Comparison of ENCODE assay signal across 8 cellular contexts in genomic region chr1:183543619-183544204, GRCh38. TPM values are rescaled to one million over a fixed set of nuclear protein-coding genes. Genes with fewer than 3 reads are reported as not detected.
A peak's percentile ranks its signal among the peaks of the same experiment; 100 is the strongest.
DNase-seq lines count a peak whose midpoint lies in the region; ATAC-seq and TF ChIP-seq lines count a peak whose summit lies in the region.

No MANE protein-coding gene starts in this region.

- DNase-seq in activated CD4-positive, alpha-beta T cell treated with anti-CD3 and anti-CD28 coated beads, Interleukin-2, amount 10 ng/mL, durations not matched to agents 7 days and 5 days = peak; percentile 45
- DNase-seq in activated CD4-positive, alpha-beta T cell treated with anti-CD3 and anti-CD28 coated beads, Interleukin-2, amount 50 U/mL, for 1 hour = no peak
- DNase-seq in NCI-H82 (lab: John Stamatoyannopoulos, UW) (peak; percentile 75), T47D (ENCODE audit: low read depth in 1 of 2, low spot score in 1 of 2) (peak; percentile 59 to 82), kidney tubule cell (ENCODE audit: low spot score) (peak; percentile 64), tibial nerve (ENCODE audit: low spot score in 2 of 2) (peak in 1 of 2 donors; percentile 15)

- H3K4me1 ChIP-seq in tibial nerve = peaks cover 0 to 11% (median 2%) of the 10 kb centered on the region in 4 donors

- peaks cover 14% of the 10 kb centered on the region for H3K4me1 Mint-ChIP-seq in activated CD4-positive, alpha-beta T cell treated with anti-CD3 and anti-CD28 coated beads, Interleukin-2, amount 10 ng/mL, durations not matched to agents 7 days and 5 days

- no peak for TF ChIP-seq POLR2A in tibial nerve (IDR thresholded peaks at IDR 0.05)

- in situ Hi-C loops in T47D (cut with HindIII; ENCODE audit: low pct_unique_long_range_greater_than_20kb, low sequenced_read_pairs) = no loop called here

- peaks cover 0 to 80% (median 20%) of the 10 kb centered on the region in 3 donors for H3K36me3 ChIP-seq in tibial nerve

- ATAC-seq in HG02759 (IDR thresholded peaks at IDR 0.05; ENCODE audit: unreplicated experiment) (peak; percentile 55), HG03442 (IDR thresholded peaks at IDR 0.05; ENCODE audit: unreplicated experiment) (no peak)

- no peaks in the 10 kb centered on the region for H3K27me3 ChIP-seq in tibial nerve

- no peaks in the 10 kb centered on the region for H3K9me3 ChIP-seq in tibial nerve

- WGBS in tibial nerve, 2 donors = 32 to 41% methylated on average over 2 of the region's 2 CpGs

- H3K27ac ChIP-seq in tibial nerve = peak overlapping the region in 1 of 4 donors; percentile 34

- H3K27me3 Mint-ChIP-seq in activated CD4-positive, alpha-beta T cell treated with anti-CD3 and anti-CD28 coated beads, Interleukin-2, amount 10 ng/mL, durations not matched to agents 7 days and 5 days = no peaks in the 10 kb centered on the region

- H3K9me3 Mint-ChIP-seq in activated CD4-positive, alpha-beta T cell treated with anti-CD3 and anti-CD28 coated beads, Interleukin-2, amount 10 ng/mL, durations not matched to agents 7 days and 5 days = no peaks in the 10 kb centered on the region

- POLR2A ChIA-PET in activated CD4-positive, alpha-beta T cell treated with anti-CD3 and anti-CD28 coated beads, Interleukin-2, amount 10 ng/mL, durations not matched to agents 7 days and 5 days (lab: Charles Lee) = no interaction called here

- peaks cover 69% of the 10 kb centered on the region for H3K36me3 Mint-ChIP-seq in activated CD4-positive, alpha-beta T cell treated with anti-CD3 and anti-CD28 coated beads, Interleukin-2, amount 10 ng/mL, durations not matched to agents 7 days and 5 days (ENCODE audit: low read depth)

- H3K4me3 ChIP-seq in tibial nerve = no peak overlapping the region

- peak in 1 of 2 donors; percentile 21 for TF ChIP-seq EP300 in tibial nerve (IDR thresholded peaks at IDR 0.05)

- H3K27ac Mint-ChIP-seq in activated CD4-positive, alpha-beta T cell treated with anti-CD3 and anti-CD28 coated beads, Interleukin-2, amount 10 ng/mL, durations not matched to agents 7 days and 5 days = no peak overlapping the region

- H3K4me3 Mint-ChIP-seq in activated CD4-positive, alpha-beta T cell treated with anti-CD3 and anti-CD28 coated beads, Interleukin-2, amount 10 ng/mL, durations not matched to agents 7 days and 5 days = no peak overlapping the region

- peak in 4 of 5 experiments; percentile 49 to 56 (median 52) for TF ChIP-seq CTCF in tibial nerve (IDR thresholded peaks at IDR 0.05)

- CTCF ChIA-PET in activated CD4-positive, alpha-beta T cell treated with anti-CD3 and anti-CD28 coated beads, Interleukin-2, amount 10 ng/mL, durations not matched to agents 7 days and 5 days (lab: Charles Lee) = no interaction called here

RNA-seq across cellular contexts. Expression of gene NCF2, which starts 46.5 kb away (rescaled TPM):
- total RNA-seq in activated CD4-positive, alpha-beta T cell treated with anti-CD3 and anti-CD28 coated beads, Interleukin-2, amount 10 ng/mL, durations not matched to agents 7 days and 5 days = 10 to 100 TPM; 15.3 to 15.8 TPM
- total RNA-seq in tibial nerve = 10 to 100 TPM in 3 of 4 donors, 1 to 10 TPM in 1; 9.6 to 21.0 (median 17.1) TPM
